ENCODE assay signal across 8 cellular contexts in genomic region chr7:43985904-43986864, GRCh38. TPM values are rescaled to one million over a fixed set of nuclear protein-coding genes. Genes with fewer than 3 reads are reported as not detected.
A peak's percentile ranks its signal among the peaks of the same experiment; 100 is the strongest.
DNase-seq lines count a peak whose midpoint lies in the region; ATAC-seq and TF ChIP-seq lines count a peak whose summit lies in the region.
"Not testable (repeated sequence)": the region's sequence is repeated elsewhere in the genome, so short reads cannot be mapped to it uniquely, and the experiment has no call there.

No MANE protein-coding gene starts in this region.

- H3K4me1 ChIP-seq in PC-3 (ENCODE audit: insufficient read depth, low read length); endodermal cell (ENCODE audit: control insufficient read depth, insufficient read depth, low read length); lung (ENCODE audit: control insufficient read depth in 2 of 2, insufficient read depth in 2 of 2, low read length in 2 of 2): not testable (repeated sequence)

- H3K4me1 Mint-ChIP-seq in endodermal cell = not testable (repeated sequence)

- not testable (repeated sequence) for H3K27me3 Mint-ChIP-seq in endodermal cell (ENCODE audit: insufficient read depth)

- H3K9me3 Mint-ChIP-seq in endodermal cell = not testable (repeated sequence)

- CTCF ChIA-PET in PC-3 (lab: Charles Lee) = not testable (repeated sequence)

- ATAC-seq in GM19452 (IDR thresholded peaks at IDR 0.05; ENCODE audit: unreplicated experiment) (peak; percentile 77), HG03442 (IDR thresholded peaks at IDR 0.05; ENCODE audit: unreplicated experiment) (peak; percentile 70), PC-3 (peak; percentile 93), lung (ENCODE audit: insufficient read depth, low FRiP score) (peak; percentile 60)

- not testable (repeated sequence) for H3K36me3 ChIP-seq in PC-3 (ENCODE audit: low read depth, low read length); endodermal cell (ENCODE audit: control insufficient read depth, insufficient read depth, low read length); lung (ENCODE audit: control insufficient read depth in 2 of 2, insufficient read depth in 2 of 2, low read length in 2 of 2)

- DNase-seq in PC-3 = peak; percentile 60
- DNase-seq in activated T-cell treated with anti-CD3 and anti-CD28 coated beads for 48 hours (ENCODE audit: low read depth) = peak; percentile 83
- DNase-seq in endodermal cell = peak; percentile 95
- DNase-seq in lung (ENCODE audit: low spot score) = not testable (repeated sequence)
- peak; percentile 78 to 92 for DNase-seq in stimulated activated CD4-positive, alpha-beta T cell treated with anti-CD3 and anti-CD28 coated beads, Interleukin-4, amount 100 ng/mL, for 48 hours (ENCODE audit: low read depth in 2 of 2)

- not testable (repeated sequence) for H3K9me3 ChIP-seq in PC-3 (ENCODE audit: low read length); endodermal cell (ENCODE audit: control insufficient read depth, low read length); lung (ENCODE audit: control insufficient read depth in 2 of 2, insufficient read depth in 1 of 2, low read length in 1 of 2)

- H3K4me2 ChIP-seq in PC-3 (ENCODE audit: low read length) = not testable (repeated sequence)

- not testable (repeated sequence) for H3K9me2 ChIP-seq in PC-3 (replicated peaks; ENCODE audit: low read length)

- not testable (repeated sequence) for H3K27me3 ChIP-seq in PC-3 (ENCODE audit: low read length); endodermal cell (ENCODE audit: control insufficient read depth, insufficient read depth, low read length, poor library complexity, severe bottlenecking); lung (ENCODE audit: control insufficient read depth, insufficient read depth)

- BruUV-seq in PC-3 (replicated peaks; lab: Mats Ljungman, UMichigan) = not testable (repeated sequence)

- H3K79me2 ChIP-seq in PC-3 (ENCODE audit: low read length) = not testable (repeated sequence)

- POLR2A ChIA-PET in PC-3 (lab: Charles Lee; ENCODE audit: unreplicated experiment) = not testable (repeated sequence)

- not testable (repeated sequence) for H3K4me3 ChIP-seq in PC-3 (ENCODE audit: low read length); endodermal cell (ENCODE audit: low read length); lung

- H3K27ac ChIP-seq in C4-2B; PC-3 (ENCODE audit: low read length); endodermal cell (ENCODE audit: low read depth, low read length); lung (ENCODE audit: low read depth in 1 of 2, low read length in 1 of 2): not testable (repeated sequence)

- H3F3A ChIP-seq in PC-3 (ENCODE audit: low read length, unreplicated experiment) = not testable (repeated sequence)

- H3K9ac ChIP-seq in PC-3 (ENCODE audit: low read length); endodermal cell (ENCODE audit: extremely low read depth, low read length, poor library complexity, severe bottlenecking): not testable (repeated sequence)

- H3K36me3 Mint-ChIP-seq in endodermal cell (ENCODE audit: low read depth) = not testable (repeated sequence)

- 0 to 20% methylated on average over 3 to 20 of the region's 33 CpGs for WGBS in endodermal cell (ENCODE audit: insufficient coverage in 1 of 2, insufficient read length in 1 of 2), 2 experiments
- 22% methylated on average over 17 to 31 of the region's 33 CpGs for WGBS in lung, 2 donors

- not testable (repeated sequence) for H4K20me1 ChIP-seq in PC-3 (ENCODE audit: low read length)

- peak overlapping the region; percentile 63 for H3K4me3 Mint-ChIP-seq in endodermal cell

- not testable (repeated sequence) for H2AFZ ChIP-seq in PC-3 (ENCODE audit: low read length)

- peak overlapping the region; percentile 76 for H3K27ac Mint-ChIP-seq in endodermal cell

- TF ChIP-seq CTCF in C4-2B (conservative IDR thresholded peaks at IDR 0.05) (peak; percentile 43; the same call in 1 of the 2 replicates), PC-3 (conservative IDR thresholded peaks at IDR 0.05; ENCODE audit: low read depth, low read length) (peak; percentile 37; the same call in 1 of the 2 replicates), endodermal cell (conservative IDR thresholded peaks at IDR 0.05) (peak; percentile 79), lung (IDR thresholded peaks at IDR 0.05; ENCODE audit: control extremely low read depth, extremely low read depth) (peak; percentile 3)

- intact Hi-C loops in PC-3 (cut with micrococcal nuclease) = not testable (repeated sequence)

RNA-seq across cellular contexts. Expression of gene SPDYE1, which starts 11.5 kb away (rescaled TPM):
- not detected in 2 replicates for total RNA-seq in PC-3 (2014; rRNA removed)
- total RNA-seq in endodermal cell = under 1 TPM in 1 of 2 donors, not detected in 1; 0.15 TPM
- polyA plus RNA-seq in endodermal cell (2013, experiment 1 of 2) = not detected
- not detected for polyA plus RNA-seq in endodermal cell (2013, experiment 2 of 2)
- total RNA-seq in lung = under 1 TPM in 1 of 2 donors, not detected in 1; 0.09 TPM
- not detected for polyA plus RNA-seq in lung

RNA-seq across cellular contexts. Expression of gene DBNL, which starts 58.3 kb away (rescaled TPM):
- 108 and 152 TPM in 2 replicates for total RNA-seq in PC-3 (2014; rRNA removed)
- 10 to 100 TPM; 47.0 to 50.9 TPM for total RNA-seq in endodermal cell
- 49.2 TPM for polyA plus RNA-seq in endodermal cell (2013, experiment 1 of 2)
- polyA plus RNA-seq in endodermal cell (2013, experiment 2 of 2) = 46.7 TPM
- 100 to 1,000 TPM in 1 of 2 donors, 10 to 100 TPM in 1; 65.9 to 144 TPM for total RNA-seq in lung
- polyA plus RNA-seq in lung = 100 to 1,000 TPM in 1 of 2 donors, 10 to 100 TPM in 1; 89.3 to 209 TPM

RNA-seq across cellular contexts. Expression of gene UBE2D4, which starts 59.9 kb away (rescaled TPM):
- total RNA-seq in PC-3 (2014; rRNA removed) = 11.8 and 17.7 TPM in 2 replicates
- total RNA-seq in endodermal cell = 10 to 100 TPM in 1 of 2 donors, 1 to 10 TPM in 1; 10.0 to 10.7 TPM
- 12.6 TPM for polyA plus RNA-seq in endodermal cell (2013, experiment 1 of 2)
- polyA plus RNA-seq in endodermal cell (2013, experiment 2 of 2) = 11.0 TPM
- total RNA-seq in lung = 10 to 100 TPM in 1 of 2 donors, 1 to 10 TPM in 1; 8.8 to 25.6 TPM
- polyA plus RNA-seq in lung = 10 to 100 TPM; 11.9 to 22.4 TPM

Comparison
In these comparisons a context has a peak if more than half of its experiments do, and no peak if none do; other contexts are left out.
1. CTCF ChIP-seq: peak in every context shown above with its lines; median percentile 79 in endodermal cell; 43 in C4-2B; 37 in PC-3; 3 in lung.